14 cellular contexts compared by ENCODE assay signal in the genomic region with DNA sequence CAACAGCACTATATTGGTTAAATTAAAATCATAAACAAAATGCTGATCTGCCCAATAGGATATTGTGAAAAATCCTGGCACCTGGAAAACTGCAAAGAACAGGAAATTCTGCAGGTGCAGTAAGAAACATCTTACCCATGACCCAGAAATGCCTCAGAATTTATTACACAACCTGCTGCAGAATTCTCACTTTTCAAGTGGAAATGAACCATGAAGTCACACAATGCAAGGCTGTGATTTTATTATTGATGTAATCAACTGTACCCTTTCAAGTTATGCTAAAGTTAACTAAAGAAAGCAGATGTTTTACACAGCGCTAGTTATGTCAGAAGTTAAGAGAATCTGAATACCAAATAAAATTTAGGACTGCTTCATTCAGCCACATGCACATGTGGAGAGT.
"Had no signal": no experiment of that assay in that cellular context is flagged by ENCODE, and none has a peak within 500 bp of the region (broad histone marks: within the 10 kb centered on the region; RNA-seq: fewer than 3 reads in every experiment).

No MANE protein-coding gene starts in this region.

- H3K9me3 ChIP-seq: breast epithelium, lower lobe of right lung, upper lobe of left lung had no signal

- DNase-seq: activated CD4-positive, alpha-beta T cell treated with anti-CD3 and anti-CD28 coated beads, Interleukin-2, amount 10 ng/mL, durations not matched to agents 24 days and 14 days; activated CD4-positive, CD25-positive, alpha-beta regulatory T cell; activated CD8-positive, alpha-beta T cell treated with anti-CD3 and anti-CD28 coated beads, Interleukin-2, amount 10 ng/mL, durations not matched to agents 7 days and 5 days; activated naive CD4-positive, alpha-beta T cell treated with Interleukin-2 at 50 U/mL for 16 hours; anterior cingulate cortex; cerebellar nuclear complex; effector CD8-positive, alpha-beta T cell; foreskin keratinocyte; lower lobe of right lung; stimulated activated naive CD8-positive, alpha-beta T cell treated with anti-CD3 and anti-CD28 coated beads, Interleukin-15, amount 100 ng/mL, for 72 hours; upper lobe of left lung had no signal

- H3K36me3 ChIP-seq: breast epithelium, lower lobe of right lung, upper lobe of left lung had no signal

- H3K27me3 ChIP-seq: breast epithelium, foreskin keratinocyte, upper lobe of left lung had no signal

- ATAC-seq: activated CD8-positive, alpha-beta T cell treated with anti-CD3 and anti-CD28 coated beads, Interleukin-2, amount 10 ng/mL, durations not matched to agents 7 days and 5 days; activated T-helper 17 cell treated with anti-CD3 and anti-CD28 coated beads, Interleukin-2, amount 50 U/mL, for 72 hours; foreskin keratinocyte; lower lobe of right lung; sciatic nerve; stimulated activated naive CD8-positive, alpha-beta T cell treated with anti-CD3 and anti-CD28 coated beads, Interleukin-15, amount 100 ng/mL, for 72 hours had no signal

- H3K27ac ChIP-seq: breast epithelium, foreskin keratinocyte, lower lobe of right lung, upper lobe of left lung had no signal

- H3K4me3 ChIP-seq: breast epithelium, lower lobe of right lung, upper lobe of left lung had no signal

- H3K4me1 ChIP-seq: breast epithelium, foreskin keratinocyte, lower lobe of right lung had no signal
